ENCODE assay signal across 1 cellular context in genomic region chr5:35822541-35822940, GRCh38.
TF ChIP-seq lines count a peak whose summit lies in the region.

No MANE protein-coding gene starts in this region.

TF ChIP-seq in GM23338, 12 proteins besides CTCF, POLR2A, EP300 and RAD21 (continued from another document):
- TF ChIP-seq ETS1 (IDR thresholded peaks at IDR 0.05) (no peak), ZNF114 (CRISPR knock-in tag; IDR thresholded peaks at IDR 0.05) (no peak), NANOG (IDR thresholded peaks at IDR 0.05; ENCODE audit: borderline replicate concordance) (no peak), EZH2phosphoT487 (IDR thresholded peaks at IDR 0.05; ENCODE audit: unreplicated experiment) (no peak), ZNF462 (CRISPR knock-in tag; IDR thresholded peaks at IDR 0.05) (no peak), EZH2 (IDR thresholded peaks at IDR 0.05; ENCODE audit: low read depth, unreplicated experiment) (no peak), JUNB (IDR thresholded peaks at IDR 0.05; ENCODE audit: unreplicated experiment) (no peak), CREB1 (CRISPR knock-in tag; IDR thresholded peaks at IDR 0.05; ENCODE audit: low read depth) (no peak), POLR2AphosphoS5 (IDR thresholded peaks at IDR 0.05; ENCODE audit: low read depth) (no peak), STAT1 (IDR thresholded peaks at IDR 0.05; ENCODE audit: unreplicated experiment) (no peak)
